ENCODE assay signal across 10 cellular contexts in genomic region chr3:106720510-106720909, GRCh38.
A peak's percentile ranks its signal among the peaks of the same experiment; 100 is the strongest.
DNase-seq lines count a peak whose midpoint lies in the region; ATAC-seq and TF ChIP-seq lines count a peak whose summit lies in the region.
"Had no signal": no experiment of that assay in that cellular context is flagged by ENCODE, and none has a peak within 500 bp of the region (broad histone marks: within the 10 kb centered on the region; RNA-seq: fewer than 3 reads in every experiment).

No MANE protein-coding gene starts in this region.

- H3K9me3 ChIP-seq in GM23248 (ENCODE audit: low read depth) (no peaks in the 10 kb centered on the region), osteoblast (ENCODE audit: low read depth, low read length) (no peaks in the 10 kb centered on the region)
- no peaks in the 10 kb centered on the region for H3K9me3 ChIP-seq in CD8-positive, alpha-beta T cell (ENCODE audit: low read length)
- H3K9me3 ChIP-seq: A549 had no signal

- peaks cover 9% of the 10 kb centered on the region for H3K4me1 ChIP-seq in GM23248 (ENCODE audit: insufficient read depth)
- H3K4me1 ChIP-seq in osteoblast (ENCODE audit: insufficient read depth, low read length): peaks cover 18% of the 10 kb centered on the region
- H3K4me1 ChIP-seq in CD8-positive, alpha-beta T cell (ENCODE audit: insufficient read depth, low read length): no peaks in the 10 kb centered on the region
- H3K4me1 ChIP-seq: A549 had no signal

- intact Hi-C loops in CD8-positive, alpha-beta T cell (cut with DNase I, micrococcal nuclease): no loop called here

- H3K27ac ChIP-seq in GM23248 (no peak overlapping the region), osteoblast (ENCODE audit: low read depth, low read length) (peak overlapping the region; percentile 17)
- H3K27ac ChIP-seq in CD8-positive, alpha-beta T cell (ENCODE audit: low read depth, low read length): no peak overlapping the region
- H3K27ac ChIP-seq: A549 had no signal

- H3K36me3 Mint-ChIP-seq in T-helper 2 cell treated with Interferon-gamma antibody and Interleukin-4, amounts not matched to agents 5 μg/mL and 100 μg/mL, for 36 hours (ENCODE audit: low read depth): no peaks in the 10 kb centered on the region
- no peaks in the 10 kb centered on the region for H3K36me3 Mint-ChIP-seq in CD8-positive, alpha-beta T cell

- no peaks in the 10 kb centered on the region for H3K9me3 Mint-ChIP-seq in T-helper 2 cell treated with Interferon-gamma antibody and Interleukin-4, amounts not matched to agents 5 μg/mL and 100 μg/mL, for 36 hours
- H3K9me3 Mint-ChIP-seq in CD8-positive, alpha-beta T cell: no peaks in the 10 kb centered on the region

- H2AFZ ChIP-seq in GM23248: 0 out of 2 replicates have a peak overlapping the region, but pooled peaks have one; percentile 86
- H2AFZ ChIP-seq in osteoblast (ENCODE audit: low read length): no peak overlapping the region

- no peaks in the 10 kb centered on the region for H3K27me3 Mint-ChIP-seq in T-helper 2 cell treated with Interferon-gamma antibody and Interleukin-4, amounts not matched to agents 5 μg/mL and 100 μg/mL, for 36 hours (ENCODE audit: low read depth)
- peaks cover 2% of the 10 kb centered on the region for H3K27me3 Mint-ChIP-seq in CD8-positive, alpha-beta T cell (ENCODE audit: low read depth)

- 91 to 94% methylated on average over 8 to 9 of the region's 9 CpGs for WGBS in GM23248 (ENCODE audit: low coverage in 1 of 2, low lambda C conversion rate in 2 of 2, missing lambda C conversion rate in 2 of 2), 2 experiments

- no peak overlapping the region for H3K4me3 Mint-ChIP-seq in T-helper 2 cell treated with Interferon-gamma antibody and Interleukin-4, amounts not matched to agents 5 μg/mL and 100 μg/mL, for 36 hours
- no peak overlapping the region for H3K4me3 Mint-ChIP-seq in CD8-positive, alpha-beta T cell

- H3F3A ChIP-seq in GM23248 (ENCODE audit: insufficient read depth): no peaks in the 10 kb centered on the region

- POLR2A ChIA-PET in CD8-positive, alpha-beta T cell (lab: Charles Lee): interaction anchor here (1.0 kb wide), 1 partner anchor 11 kb away, joined by 3 read pairs; no protein-coding TSS in a partner anchor

- DNase-seq in GM23248 (no peak), ecto neural progenitor cell (ENCODE audit: low spot score) (peak; percentile 46), osteoblast (ENCODE audit: insufficient read length, low spot score, missing footprints) (no peak), inferior parietal cortex (ENCODE audit: extremely low spot score) (no peak), NCI-H2196 treated with DMSO at 0.1 percent for 48 hours (lab: John Stamatoyannopoulos, UW; ENCODE audit: unreplicated experiment) (no peak)
- DNase-seq in T-helper 2 cell treated with Interferon-gamma antibody and Interleukin-4, amounts not matched to agents 5 μg/mL and 100 μg/mL, for 36 hours (ENCODE audit: low spot score): no peak
- no peak for DNase-seq in CD8-positive, alpha-beta T cell
- DNase-seq: IMR-90, KBM-7 had no signal

- H4K20me1 ChIP-seq in GM23248 (ENCODE audit: insufficient read depth): no peaks in the 10 kb centered on the region
- H4K20me1 ChIP-seq in osteoblast (ENCODE audit: insufficient read depth, low read length): no peaks in the 10 kb centered on the region

- H3K4me1 Mint-ChIP-seq in T-helper 2 cell treated with Interferon-gamma antibody and Interleukin-4, amounts not matched to agents 5 μg/mL and 100 μg/mL, for 36 hours (ENCODE audit: low read depth): no peaks in the 10 kb centered on the region
- H3K4me1 Mint-ChIP-seq in CD8-positive, alpha-beta T cell (ENCODE audit: low read depth): no peaks in the 10 kb centered on the region

- H3K4me3 ChIP-seq in GM23248 (no peak overlapping the region), osteoblast (ENCODE audit: insufficient read depth, low read length) (no peak overlapping the region)
- no peak overlapping the region for H3K4me3 ChIP-seq in CD8-positive, alpha-beta T cell (ENCODE audit: low read depth, low read length)
- H3K4me3 ChIP-seq: A549 had no signal

- no peaks in the 10 kb centered on the region for H3K27me3 ChIP-seq in GM23248 (replicated peaks; ENCODE audit: insufficient read depth)
- no peaks in the 10 kb centered on the region for H3K27me3 ChIP-seq in osteoblast (ENCODE audit: insufficient read depth, low read length)
- no peaks in the 10 kb centered on the region for H3K27me3 ChIP-seq in CD8-positive, alpha-beta T cell (ENCODE audit: insufficient read depth, low read length)

- no peak overlapping the region for H3K27ac Mint-ChIP-seq in T-helper 2 cell treated with Interferon-gamma antibody and Interleukin-4, amounts not matched to agents 5 μg/mL and 100 μg/mL, for 36 hours
- H3K27ac Mint-ChIP-seq in CD8-positive, alpha-beta T cell: no peak overlapping the region

- H3K79me2 ChIP-seq in GM23248 (ENCODE audit: insufficient read depth) (no peaks in the 10 kb centered on the region), osteoblast (ENCODE audit: insufficient read depth, low read length) (no peaks in the 10 kb centered on the region)

- no peak overlapping the region for H3K4me2 ChIP-seq in GM23248 (ENCODE audit: unreplicated experiment)
- no peak overlapping the region for H3K4me2 ChIP-seq in osteoblast (ENCODE audit: insufficient read depth, low read length)
- H3K4me2 ChIP-seq: A549 had no signal

- in situ Hi-C loops in GM23248 (cut with MboI): no loop called here

- no peaks in the 10 kb centered on the region for H3K36me3 ChIP-seq in GM23248 (ENCODE audit: low read depth)
- peaks cover 19% of the 10 kb centered on the region for H3K36me3 ChIP-seq in osteoblast (ENCODE audit: insufficient read depth, low read length)
- H3K36me3 ChIP-seq in CD8-positive, alpha-beta T cell (ENCODE audit: insufficient read depth, low read length): no peaks in the 10 kb centered on the region

- CTCF ChIA-PET in CD8-positive, alpha-beta T cell (lab: Charles Lee): no interaction called here

- no peaks in the 10 kb centered on the region for H3K9me2 ChIP-seq in GM23248 (ENCODE audit: insufficient read depth)

- no peak for TF ChIP-seq CTCF in osteoblast (IDR thresholded peaks at IDR 0.05; ENCODE audit: extremely low read depth, low read depth, low read length)
- TF ChIP-seq CTCF in CD8-positive, alpha-beta T cell (IDR thresholded peaks at IDR 0.05): no peak

- H3K9ac ChIP-seq in GM23248: no peak overlapping the region

- ATAC-seq in CD8-positive, alpha-beta T cell: no peak
- ATAC-seq: A549 had no signal
